13 cellular contexts compared by ENCODE assay signal in genomic region chr7:117875566-117875965, GRCh38. TPM values are rescaled to one million over a fixed set of nuclear protein-coding genes. Genes with fewer than 3 reads are reported as not detected.
DNase-seq lines count a peak whose midpoint lies in the region; ATAC-seq and TF ChIP-seq lines count a peak whose summit lies in the region.
"Had no signal": no experiment of that assay in that cellular context is flagged by ENCODE, and none has a peak within 500 bp of the region (broad histone marks: within the 10 kb centered on the region; RNA-seq: fewer than 3 reads in every experiment).

No MANE protein-coding gene starts in this region.

- H3K36me3 Mint-ChIP-seq in type B pancreatic cell = no peaks in the 10 kb centered on the region

- TF ChIP-seq CTCF in PC-3 (conservative IDR thresholded peaks at IDR 0.05; ENCODE audit: low read depth, low read length) = no peak
- TF ChIP-seq CTCF in gastroesophageal sphincter (IDR thresholded peaks at IDR 0.05) = peak in 3 of 4 experiments; percentile 26 to 35 (median 34)
- TF ChIP-seq CTCF in type B pancreatic cell (conservative IDR thresholded peaks at IDR 0.05) = peak; percentile 75

- H3K27me3 ChIP-seq in PC-3 (ENCODE audit: low read length) (peaks cover 25% of the 10 kb centered on the region), gastroesophageal sphincter (no peaks in the 10 kb centered on the region)

- H3K27me3 Mint-ChIP-seq in type B pancreatic cell = peaks cover 10% of the 10 kb centered on the region

- intact Hi-C loops in PC-3 (cut with micrococcal nuclease) (no loop called here), left ventricle myocardium superior (cut with micrococcal nuclease) (no loop called here)

- no peaks in the 10 kb centered on the region for H3K36me3 ChIP-seq in PC-3 (ENCODE audit: low read depth, low read length)
- H3K36me3 ChIP-seq in gastroesophageal sphincter = no peaks in the 10 kb centered on the region

- no peaks in the 10 kb centered on the region for H3K9me3 ChIP-seq in PC-3 (ENCODE audit: low read length)
- no peaks in the 10 kb centered on the region for H3K9me3 ChIP-seq in gastroesophageal sphincter

- no peak overlapping the region for H3K4me2 ChIP-seq in PC-3 (ENCODE audit: low read length)

- TF ChIP-seq EP300 in gastroesophageal sphincter (IDR thresholded peaks at IDR 0.05) = no peak

- H3K4me3 Mint-ChIP-seq in type B pancreatic cell = peak overlapping the region; percentile 84
- H3K4me3 Mint-ChIP-seq: activated T-cell treated with anti-CD3 and anti-CD28 coated beads, Interleukin-2, amount 50 U/mL, for 4 hours had no signal

- ATAC-seq in PC-3 (no peak), gastroesophageal sphincter (no peak), left ventricle myocardium superior (no peak)
- ATAC-seq: activated T-cell treated with anti-CD3 and anti-CD28 coated beads, Interleukin-2, amount 50 U/mL, for 4 hours had no signal

- CTCF ChIA-PET in PC-3 (lab: Charles Lee) = no interaction called here

- no peaks in the 10 kb centered on the region for H3F3A ChIP-seq in PC-3 (ENCODE audit: low read length, unreplicated experiment)

- no peak for TF ChIP-seq POLR2A in gastroesophageal sphincter (IDR thresholded peaks at IDR 0.05)

- H3K4me1 Mint-ChIP-seq in type B pancreatic cell (ENCODE audit: unreplicated experiment) = peaks cover 38% of the 10 kb centered on the region

- H3K27ac Mint-ChIP-seq in type B pancreatic cell = peak overlapping the region; percentile 82

- H3K27ac ChIP-seq in PC-3 (ENCODE audit: low read length) (no peak overlapping the region), gastroesophageal sphincter (no peak overlapping the region)

- H3K4me3 ChIP-seq in PC-3 (ENCODE audit: low read length) = no peak overlapping the region
- H3K4me3 ChIP-seq in gastroesophageal sphincter = no peak overlapping the region

- no peaks in the 10 kb centered on the region for H4K20me1 ChIP-seq in PC-3 (ENCODE audit: low read length)

- H3K79me2 ChIP-seq in PC-3 (ENCODE audit: low read length) = no peaks in the 10 kb centered on the region

- H2AFZ ChIP-seq in PC-3 (ENCODE audit: low read length) = no peak overlapping the region

- BruUV-seq in PC-3 (replicated peaks; lab: Mats Ljungman, UMichigan) = no TSS peak

- H3K9me3 Mint-ChIP-seq in type B pancreatic cell = no peaks in the 10 kb centered on the region
- H3K9me3 Mint-ChIP-seq: activated T-cell treated with anti-CD3 and anti-CD28 coated beads, Interleukin-2, amount 50 U/mL, for 4 hours had no signal

- DNase-seq in NCI-H748 (lab: John Stamatoyannopoulos, UW; ENCODE audit: unreplicated experiment) (peak; percentile 31), NCI-H748 treated with DMSO at 0.1 percent for 48 hours (lab: John Stamatoyannopoulos, UW) (no peak), PC-3 (peak; percentile 14), type B pancreatic cell (ENCODE audit: extremely low spot score, unreplicated experiment) (no peak), NCI-H146 (lab: John Stamatoyannopoulos, UW) (no peak), NCI-H1092 treated with DMSO at 0.1 percent for 48 hours (lab: John Stamatoyannopoulos, UW) (no peak), left ventricle myocardium superior (no peak)
- DNase-seq: ACHN; activated T-cell treated with anti-CD3 and anti-CD28 coated beads, Interleukin-2, amount 50 U/mL, for 4 hours; cortex of kidney; NCI-H1694 treated with DMSO at 0.1 percent for 48 hours; T-helper 2 cell had no signal

- 0 out of 2 replicates have a peak, but pooled peaks cover 6% of the 10 kb centered on the region for H3K4me1 ChIP-seq in PC-3 (ENCODE audit: insufficient read depth, low read length)
- peaks cover 0 to 25% (median 0%) of the 10 kb centered on the region in 3 donors for H3K4me1 ChIP-seq in gastroesophageal sphincter

- no peaks in the 10 kb centered on the region for H3K9me2 ChIP-seq in PC-3 (replicated peaks; ENCODE audit: low read length)

- no peak overlapping the region for H3K9ac ChIP-seq in PC-3 (ENCODE audit: low read length)

- POLR2A ChIA-PET in PC-3 (lab: Charles Lee; ENCODE audit: unreplicated experiment) = no interaction called here

RNA-seq across cellular contexts. Expression of gene CTTNBP2, which starts 2.3 kb away (rescaled TPM):
- total RNA-seq in PC-3 (2014; rRNA removed) (1.0 and 1.1 TPM in 2 replicates), gastroesophageal sphincter (10 to 100 TPM in 3 of 4 donors, 1 to 10 TPM in 1; 6.1 to 17.4 (median 13.8) TPM), type B pancreatic cell (ENCODE audit: low replicate concordance) (30.2 and 36.9 TPM in 2 replicates), left ventricle myocardium superior (0.77 TPM)

Comparison
In these comparisons a context has a peak if more than half of its experiments do, and no peak if none do; other contexts are left out.
1. DNase-seq: peak in NCI-H748 (single experiment) and PC-3 (single experiment); none in NCI-H748 treated with DMSO at 0.1 percent for 48 hours (single experiment), type B pancreatic cell (single experiment), NCI-H146 (single experiment), NCI-H1092 treated with DMSO at 0.1 percent for 48 hours (single experiment) and left ventricle myocardium superior (single experiment).